34 cellular contexts compared by ENCODE assay signal in the genomic region with DNA sequence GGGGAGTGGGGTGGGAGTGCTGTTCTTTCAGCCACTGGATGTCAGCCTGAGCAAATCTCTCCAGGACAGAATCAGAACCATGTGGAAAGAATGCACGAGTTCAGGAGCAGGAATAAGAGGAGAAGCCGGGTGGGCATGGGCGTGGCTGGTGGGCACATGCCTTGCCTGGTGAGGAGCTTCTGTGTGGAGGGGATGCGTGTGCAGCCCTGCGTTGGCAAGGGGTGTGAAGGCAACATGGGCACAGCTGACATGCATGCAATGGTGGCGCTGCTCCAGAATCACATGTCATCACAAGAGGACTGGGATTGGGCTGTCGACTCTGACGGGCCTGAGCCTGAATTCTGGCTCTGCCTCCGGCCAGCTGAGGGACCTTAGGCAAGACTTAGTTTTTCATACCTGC.
"Had no signal": no experiment of that assay in that cellular context is flagged by ENCODE, and none has a peak within 500 bp of the region (broad histone marks: within the 10 kb centered on the region; RNA-seq: fewer than 3 reads in every experiment).

No MANE protein-coding gene starts in this region.

- DNase-seq: activated B cell treated with CpG ODN at 0.5 μM for 24 hours; activated CD4-positive, alpha-beta memory T cell treated with anti-CD3 and anti-CD28 coated beads for 36 hours; activated CD4-positive, alpha-beta T cell treated with anti-CD3 and anti-CD28 coated beads for 4 hours; activated CD4-positive, alpha-beta T cell treated with anti-CD3 and anti-CD28 coated beads, Interleukin-2, amount 50 U/mL, for 1 hour; activated CD4-positive, CD25-positive, alpha-beta regulatory T cell treated with anti-CD3 and anti-CD28 coated beads, Interleukin-2, amount 50 U/mL, for 72 hours; activated CD8-positive, alpha-beta memory T cell treated with anti-CD3 and anti-CD28 coated beads, Interleukin-2, amount 50 U/mL, for 4 hours; activated gamma-delta T cell treated with Interleukin-2 at 50 U/mL for 16 hours; activated naive CD4-positive, alpha-beta T cell treated with anti-CD3 and anti-CD28 coated beads for 36 hours; activated T-cell treated with anti-CD3 and anti-CD28 coated beads for 4 hours; activated T-cell treated with anti-CD3 and anti-CD28 coated beads, Interleukin-2, amount 50 U/mL, for 4 hours; anterior cingulate cortex; Kasumi-1; KG1; MM.1S; MV-4-11; NCI-H1092; NCI-H146; NCI-H187; NCI-H2029 treated with DMSO at 0.1 percent for 48 hours; NCI-H2107; NCI-H2171; NCI-H510A; NCI-H526; NCI-H748 treated with DMSO at 0.1 percent for 48 hours; NK-92 treated with Interleukin-12 subunit alpha and Interleukin-12 subunit beta, amount 100 ng/mL, for 24 hours; PC-3; SIG-M5; SW 1271; T-helper 1 cell; T-helper 2 cell; T-helper 9 cell had no signal

- H3K27ac ChIP-seq: RWPE1, VCaP had no signal

- FAIRE-seq: RCC 7860 had no signal
